16 cellular contexts compared by ENCODE assay signal in genomic region chr1:225408249-225408648, GRCh38.
"Had no signal": no experiment of that assay in that cellular context is flagged by ENCODE, and none has a peak within 500 bp of the region (broad histone marks: within the 10 kb centered on the region; RNA-seq: fewer than 3 reads in every experiment).

No MANE protein-coding gene starts in this region.

- H3K27me3 Mint-ChIP-seq: activated CD8-positive, alpha-beta memory T cell treated with anti-CD3 and anti-CD28 coated beads, Interleukin-2, amount 10 ng/mL, durations not matched to agents 7 days and 5 days; brain; dendritic cell treated with granulocyte-macrophage colony-stimulating factor and Interleukin-4, amounts not matched to agents 40 ng/mL and 50 ng/mL, for 4 days; T-cell had no signal

- H3K9me3 Mint-ChIP-seq: brain; dendritic cell treated with granulocyte-macrophage colony-stimulating factor and Interleukin-4, amounts not matched to agents 40 ng/mL and 50 ng/mL, for 4 days; neural crest cell; T-cell had no signal

- H3K36me3 ChIP-seq: ovary had no signal

- H3K4me3 ChIP-seq: hepatocyte, lung, ovary, tibial artery, vagina had no signal

- DNase-seq: activated CD8-positive, alpha-beta memory T cell treated with anti-CD3 and anti-CD28 coated beads, Interleukin-2, amount 10 ng/mL, durations not matched to agents 7 days and 5 days; activated naive CD4-positive, alpha-beta T cell treated with Interleukin-2 at 50 U/mL for 16 hours; activated T-cell treated with anti-CD3 and anti-CD28 coated beads, Interleukin-2, amount 50 U/mL, for 48 hours; amniotic stem cell; ovary; stimulated activated CD4-positive, alpha-beta T cell treated with anti-CD3 and anti-CD28 coated beads, Interleukin-15, amount 100 ng/mL, for 24 hours; stimulated activated CD4-positive, alpha-beta T cell treated with anti-CD3 and anti-CD28 coated beads, Interleukin-4, amount 100 ng/mL, for 24 hours; T-cell; T1000; tibial artery had no signal

- H3K4me1 Mint-ChIP-seq: neural crest cell had no signal

- H3K9me3 ChIP-seq: ovary, tibial artery, vagina had no signal

- H3K27ac ChIP-seq: hepatocyte, ovary, tibial artery, vagina had no signal

- H3K4me1 ChIP-seq: tibial artery, vagina had no signal

- H3K27ac Mint-ChIP-seq: activated CD8-positive, alpha-beta memory T cell treated with anti-CD3 and anti-CD28 coated beads, Interleukin-2, amount 10 ng/mL, durations not matched to agents 7 days and 5 days; dendritic cell treated with granulocyte-macrophage colony-stimulating factor and Interleukin-4, amounts not matched to agents 40 ng/mL and 50 ng/mL, for 4 days had no signal

- ATAC-seq: activated CD8-positive, alpha-beta memory T cell treated with anti-CD3 and anti-CD28 coated beads, Interleukin-2, amount 10 ng/mL, durations not matched to agents 7 days and 5 days; T-cell had no signal

- H3K27me3 ChIP-seq: hepatocyte, ovary, tibial artery, vagina had no signal

- H3K4me3 Mint-ChIP-seq: activated CD8-positive, alpha-beta memory T cell treated with anti-CD3 and anti-CD28 coated beads, Interleukin-2, amount 10 ng/mL, durations not matched to agents 7 days and 5 days; brain; dendritic cell treated with granulocyte-macrophage colony-stimulating factor and Interleukin-4, amounts not matched to agents 40 ng/mL and 50 ng/mL, for 4 days; neural crest cell; T-cell had no signal
